In the genomic region with DNA sequence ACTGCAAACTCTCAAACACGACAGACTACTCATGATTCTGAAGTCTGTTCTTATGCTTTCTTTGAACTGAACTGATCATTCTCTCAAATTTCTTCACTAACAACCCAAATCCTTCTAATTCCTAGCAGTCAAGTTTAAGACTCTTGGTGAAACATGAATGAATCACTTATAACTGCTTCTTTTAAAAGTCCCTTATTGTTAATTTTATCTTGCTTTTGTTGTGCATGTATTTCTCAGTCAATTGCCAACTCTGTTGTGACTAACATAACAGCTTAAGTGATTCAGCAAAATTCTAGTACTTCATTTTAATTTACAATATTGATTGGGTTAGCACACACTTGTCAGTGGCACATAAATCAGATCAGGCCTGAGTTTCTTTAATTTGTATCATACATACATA, we compare ENCODE assay signal across 24 cellular contexts.
DNase-seq lines count a peak whose midpoint lies in the region; ATAC-seq, FAIRE-seq and TF ChIP-seq lines count a peak whose summit lies in the region.
"Had no signal": no experiment of that assay in that cellular context is flagged by ENCODE, and none has a peak within 500 bp of the region (broad histone marks: within the 10 kb centered on the region; RNA-seq: fewer than 3 reads in every experiment).

No MANE protein-coding gene starts in this region.

- ATAC-seq in GM23338 (no peak), omental fat pad (ENCODE audit: low FRiP score) (no peak), HG02642 (IDR thresholded peaks at IDR 0.05; ENCODE audit: poor library complexity, unreplicated experiment) (no peak)
- ATAC-seq: A549, T-helper 17 cell had no signal

- no peaks in the 10 kb centered on the region for H3K4me1 ChIP-seq in GM23338 (ENCODE audit: insufficient read depth)
- H3K4me1 ChIP-seq: A549, BE2C had no signal

- H3K27me3 ChIP-seq in GM23338 (ENCODE audit: insufficient read depth) (no peaks in the 10 kb centered on the region), bronchial epithelial cell (ENCODE audit: control insufficient read depth, insufficient read depth, low read length) (no peaks in the 10 kb centered on the region)
- H3K27me3 ChIP-seq: BE2C had no signal

- H3K4me3 ChIP-seq in GM23338: no peak overlapping the region
- H3K4me3 ChIP-seq in bronchial epithelial cell (ENCODE audit: low read depth, low read length): no peak overlapping the region
- H3K4me3 ChIP-seq: A549 had no signal

- H3K27ac ChIP-seq in GM23338 (ENCODE audit: low read depth): no peak overlapping the region
- H3K27ac ChIP-seq: A549 had no signal

- no peaks in the 10 kb centered on the region for H3K9me3 Mint-ChIP-seq in GM23338

- H4K20me1 ChIP-seq in GM23338 (replicated peaks; ENCODE audit: insufficient read depth): no peaks in the 10 kb centered on the region

- H3K27ac Mint-ChIP-seq in GM23338: peak overlapping the region; percentile 3
- H3K27ac Mint-ChIP-seq: T-helper 17 cell had no signal

- no peak for TF ChIP-seq CTCF in GM23338 (conservative IDR thresholded peaks at IDR 0.05; ENCODE audit: low read depth in 2 of 2)
- TF ChIP-seq CTCF in bronchial epithelial cell (IDR thresholded peaks at IDR 0.05; ENCODE audit: insufficient read depth, low read length, severe bottlenecking): no peak
- no peak for TF ChIP-seq CTCF in omental fat pad (IDR thresholded peaks at IDR 0.05)

- H3K4me3 Mint-ChIP-seq in GM23338: no peak overlapping the region
- H3K4me3 Mint-ChIP-seq: T-helper 17 cell had no signal

- no peaks in the 10 kb centered on the region for H3K36me3 Mint-ChIP-seq in GM23338 (ENCODE audit: low read depth)

- H3K27me3 Mint-ChIP-seq in GM23338 (ENCODE audit: insufficient read depth, low read depth, poor library complexity): peaks cover 2% of the 10 kb centered on the region
- H3K27me3 Mint-ChIP-seq: T-helper 17 cell had no signal

- peaks cover 4% of the 10 kb centered on the region; the same call in 1 of the 2 replicates for H3K9me2 ChIP-seq in GM23338 (ENCODE audit: insufficient read depth)

- H2AFZ ChIP-seq in GM23338: no peak overlapping the region

- H3K36me3 ChIP-seq in GM23338 (ENCODE audit: insufficient read depth) (no peaks in the 10 kb centered on the region), bronchial epithelial cell (ENCODE audit: control insufficient read depth, insufficient read depth, low read length) (no peaks in the 10 kb centered on the region)
- H3K36me3 ChIP-seq: BE2C had no signal

- H3K4me2 ChIP-seq in GM23338: no peak overlapping the region
- H3K4me2 ChIP-seq: A549 had no signal

- FAIRE-seq in bronchial epithelial cell (lab: Jason Lieb, UNC): no peak
- FAIRE-seq: A549, GM12891, HTR-8/SVneo had no signal

- DNase-seq in GM23338 (ENCODE audit: low spot score) (no peak), NCI-H460 (ENCODE audit: extremely low read depth, low read depth) (peak; percentile 19), bronchial epithelial cell (ENCODE audit: low read depth) (peak; percentile 27), renal cortical epithelial cell (ENCODE audit: low read depth) (peak; percentile 64), omental fat pad (ENCODE audit: low spot score) (no peak)
- DNase-seq in stimulated activated CD4-positive, alpha-beta T cell treated with anti-CD3 and anti-CD28 coated beads, Interleukin-15, amount 100 ng/mL, for 24 hours: no peak
- DNase-seq: BE2C, DMS 273 treated with DMSO at 0.1 percent for 48 hours, DND-41, GOT3, KG1, NCI-H1092 treated with DMSO at 0.1 percent for 48 hours, NCI-H1436 treated with DMSO at 0.1 percent for 48 hours, NCI-H1930, NCI-H2227 treated with DMSO at 0.1 percent for 48 hours, NCI-H524, OCI-M1, Right ventricle myocardium superior, SW 1271, T-helper 17 cell had no signal

- no peaks in the 10 kb centered on the region for H3K79me2 ChIP-seq in GM23338 (replicated peaks; ENCODE audit: insufficient read depth)

- H3F3A ChIP-seq in GM23338 (replicated peaks; ENCODE audit: low read depth): no peaks in the 10 kb centered on the region

- no peaks in the 10 kb centered on the region for H3K4me1 Mint-ChIP-seq in GM23338
- H3K4me1 Mint-ChIP-seq: T-helper 17 cell had no signal

TF ChIP-seq in GM23338, 12 proteins besides CTCF, POLR2A, EP300 and RAD21 (continues in another document):
- TF ChIP-seq EZH2 (IDR thresholded peaks at IDR 0.05; ENCODE audit: low read depth, unreplicated experiment) (no peak), CREB1 (CRISPR knock-in tag; IDR thresholded peaks at IDR 0.05; ENCODE audit: low read depth) (no peak), ETS1 (IDR thresholded peaks at IDR 0.05) (no peak), ZNF462 (CRISPR knock-in tag; IDR thresholded peaks at IDR 0.05) (no peak)

Comparison
In these comparisons a context has a peak if more than half of its experiments do, and no peak if none do; other contexts are left out.
1. DNase-seq: peak in NCI-H460 (single experiment), bronchial epithelial cell (single experiment) and renal cortical epithelial cell (single experiment); none in GM23338 (single experiment), omental fat pad (single experiment) and stimulated activated CD4-positive, alpha-beta T cell treated with anti-CD3 and anti-CD28 coated beads, Interleukin-15, amount 100 ng/mL, for 24 hours (single experiment).